ENCODE assay signal across 6 cellular contexts in genomic region chr22:47769652-47770051, GRCh38.
"Had no signal": no experiment of that assay in that cellular context is flagged by ENCODE, and none has a peak within 500 bp of the region (broad histone marks: within the 10 kb centered on the region; RNA-seq: fewer than 3 reads in every experiment).

No MANE protein-coding gene starts in this region.

- H3K27ac ChIP-seq: GM23248 had no signal

- H3K9ac ChIP-seq: GM23248 had no signal

- DNase-seq: GM23248, GOT3, H7, HCEC 1CT, IMR-90 had no signal

- ATAC-seq: K562 had no signal

- H2AFZ ChIP-seq: GM23248 had no signal

- H3K4me3 ChIP-seq: GM23248, K562 had no signal
